Comparison of ENCODE assay signal across 14 cellular contexts in genomic region chr7:84949501-84949900, GRCh38.
DNase-seq lines count a peak whose midpoint lies in the region; ATAC-seq and TF ChIP-seq lines count a peak whose summit lies in the region.
"Had no signal": no experiment of that assay in that cellular context is flagged by ENCODE, and none has a peak within 500 bp of the region (broad histone marks: within the 10 kb centered on the region; RNA-seq: fewer than 3 reads in every experiment).

No MANE protein-coding gene starts in this region.

- no peaks in the 10 kb centered on the region for H3K79me2 ChIP-seq in fibroblast of lung (ENCODE audit: control insufficient read depth, insufficient read depth, low read length)

- TF ChIP-seq CTCF in fibroblast of lung (conservative IDR thresholded peaks at IDR 0.05 in 1 of 2, IDR thresholded peaks at IDR 0.05 in 1 of 2; ENCODE audit: low read depth in 1 of 2, low read length in 2 of 2) (no peak), foreskin keratinocyte (conservative IDR thresholded peaks at IDR 0.05) (no peak), natural killer cell (IDR thresholded peaks at IDR 0.05) (no peak)

- no peak overlapping the region for H3K9ac ChIP-seq in fibroblast of lung (ENCODE audit: insufficient read depth, low read length)

- no peaks in the 10 kb centered on the region for H3K36me3 ChIP-seq in fibroblast of lung (ENCODE audit: control insufficient read depth, insufficient read depth, low read length)

- no peak overlapping the region for H3K27ac ChIP-seq in fibroblast of lung (ENCODE audit: insufficient read depth, low read length)
- H3K27ac ChIP-seq in foreskin keratinocyte: no peak overlapping the region
- H3K27ac ChIP-seq: A549, HL-60 had no signal

- no peak overlapping the region for H3K27ac Mint-ChIP-seq in natural killer cell
- H3K27ac Mint-ChIP-seq: CD8-positive, alpha-beta memory T cell; GM23338 had no signal

- H3K4me2 ChIP-seq in fibroblast of lung (ENCODE audit: extremely low read depth, insufficient read depth, low read length): no peak overlapping the region
- H3K4me2 ChIP-seq: A549, GM23338 had no signal

- H3K4me3 ChIP-seq in fibroblast of lung (replicated peaks in 1 of 4; ENCODE audit: control extremely low read depth in 1 of 4, insufficient read depth in 1 of 4, low read depth in 3 of 4, low read length in 4 of 4): no peak overlapping the region
- H3K4me3 ChIP-seq: A549, GM23338 had no signal

- peaks cover 18 to 19% of the 10 kb centered on the region in 2 donors for H3K9me3 Mint-ChIP-seq in natural killer cell
- H3K9me3 Mint-ChIP-seq: GM23338 had no signal

- H3K4me1 Mint-ChIP-seq in natural killer cell: no peaks in the 10 kb centered on the region
- H3K4me1 Mint-ChIP-seq: CD8-positive, alpha-beta memory T cell had no signal

- intact Hi-C loops in natural killer cell (cut with micrococcal nuclease): no loop called here

- no peak for ATAC-seq in foreskin keratinocyte
- no peak for ATAC-seq in natural killer cell
- ATAC-seq: A549, GM23338 had no signal

- DNase-seq in amniotic epithelial cell (ENCODE audit: low read depth) (peak; percentile 63), fibroblast of lung (ENCODE audit: low read depth in 2 of 2) (peak; percentile 18 to 45), myocyte (ENCODE audit: low read depth) (peak; percentile 75), amygdala (lab: John Stamatoyannopoulos, UW) (no peak), foreskin keratinocyte (no peak), natural killer cell (no peak)
- DNase-seq: Caco-2; CD8-positive, alpha-beta memory T cell; DND-41; GDM1; H7 had no signal

- H4K20me1 ChIP-seq in fibroblast of lung (ENCODE audit: control insufficient read depth, extremely low read depth, insufficient read depth, low read length): no peaks in the 10 kb centered on the region

- H3K4me1 ChIP-seq in fibroblast of lung (ENCODE audit: control insufficient read depth, extremely low read depth, insufficient read depth, low read length) (no peaks in the 10 kb centered on the region), foreskin keratinocyte (no peaks in the 10 kb centered on the region)
- H3K4me1 ChIP-seq: A549, Caco-2 had no signal

- H3K36me3 Mint-ChIP-seq in natural killer cell: peaks cover 14% of the 10 kb centered on the region
- H3K36me3 Mint-ChIP-seq: CD8-positive, alpha-beta memory T cell had no signal

- H3K9me3 ChIP-seq in fibroblast of lung (ENCODE audit: control insufficient read depth, insufficient read depth, low read depth, low read length): no peaks in the 10 kb centered on the region
- H3K9me3 ChIP-seq: A549, Caco-2 had no signal

- H3K27me3 Mint-ChIP-seq in natural killer cell (ENCODE audit: low read depth in 2 of 2): no peaks in the 10 kb centered on the region
- H3K27me3 Mint-ChIP-seq: CD8-positive, alpha-beta memory T cell had no signal

- H3K27me3 ChIP-seq in fibroblast of lung (ENCODE audit: control insufficient read depth, insufficient read depth, low read length) (no peaks in the 10 kb centered on the region), foreskin keratinocyte (no peaks in the 10 kb centered on the region)

- H3K4me3 Mint-ChIP-seq in natural killer cell: no peak overlapping the region
- H3K4me3 Mint-ChIP-seq: CD8-positive, alpha-beta memory T cell; GM23338 had no signal

- no peak overlapping the region for H2AFZ ChIP-seq in fibroblast of lung (ENCODE audit: low read length)

Comparison
In these comparisons a context has a peak if more than half of its experiments do, and no peak if none do; other contexts are left out.
1. DNase-seq: peak in amniotic epithelial cell (single experiment), fibroblast of lung (2 of 2) and myocyte (single experiment); none in amygdala (0 of 56), foreskin keratinocyte (0 of 2) and natural killer cell (single experiment).